ENCODE assay signal across 1 cellular context in the genomic region with DNA sequence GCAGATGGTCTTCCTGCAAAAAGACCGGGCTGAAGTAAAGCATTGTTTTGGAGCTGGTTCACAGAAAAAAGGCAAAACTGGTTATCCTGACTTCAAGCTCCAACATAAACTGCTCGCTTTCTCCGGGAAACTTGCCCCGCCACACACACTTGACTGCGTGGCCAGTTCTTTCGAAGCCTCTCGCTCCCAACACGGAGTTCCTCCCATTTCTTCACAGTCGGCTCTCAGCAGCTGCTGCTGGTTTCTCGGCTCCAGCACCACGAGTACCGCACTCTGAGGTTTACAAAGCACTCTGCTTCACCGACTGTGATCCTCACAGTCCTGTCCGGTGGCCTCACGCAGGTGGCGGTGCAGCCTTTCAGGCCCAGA.
TF ChIP-seq lines count a peak whose summit lies in the region.

No MANE protein-coding gene starts in this region.

TF ChIP-seq in HEK293T, 16 proteins besides CTCF, POLR2A, EP300 and RAD21:
- TF ChIP-seq L3MBTL2 (conservative IDR thresholded peaks at IDR 0.05): peak; percentile 79
- no peak for TF ChIP-seq CTBP1 (IDR thresholded peaks at IDR 0.05; ENCODE audit: borderline replicate concordance)
- no peak for TF ChIP-seq PKNOX1 (IDR thresholded peaks at IDR 0.05)
- no peak for TF ChIP-seq BHLHE40 (IDR thresholded peaks at IDR 0.05; ENCODE audit: borderline replicate concordance)
